ENCODE assay signal across 16 cellular contexts in genomic region chr11:118005224-118006152, GRCh38. TPM values are rescaled to one million over a fixed set of nuclear protein-coding genes. Genes with fewer than 3 reads are reported as not detected.
A peak's percentile ranks its signal among the peaks of the same experiment; 100 is the strongest.
DNase-seq lines count a peak whose midpoint lies in the region; ATAC-seq, FAIRE-seq and TF ChIP-seq lines count a peak whose summit lies in the region.
"Had no signal": no experiment of that assay in that cellular context is flagged by ENCODE, and none has a peak within 500 bp of the region (broad histone marks: within the 10 kb centered on the region; RNA-seq: fewer than 3 reads in every experiment).

No MANE protein-coding gene starts in this region.

- ATAC-seq in GM23338, result no peak
- ATAC-seq in activated CD8-positive, alpha-beta T cell treated with anti-CD3 and anti-CD28 coated beads for 36 hours, result no peak
- ATAC-seq in HG03097 (IDR thresholded peaks at IDR 0.05; ENCODE audit: low FRiP score, unreplicated experiment), result no peak
- ATAC-seq in HG02870 (IDR thresholded peaks at IDR 0.05; ENCODE audit: unreplicated experiment), result no peak
- ATAC-seq: Right ventricle myocardium inferior had no signal

- no peaks in the 10 kb centered on the region for H3K79me1 ChIP-seq in mesendoderm (ENCODE audit: low read length)

- H3K4me2 ChIP-seq in GM23338 (no peak overlapping the region), mesendoderm (ENCODE audit: low read length) (no peak overlapping the region)
- H3K4me2 ChIP-seq: hepatocyte had no signal

- peaks cover 3% of the 10 kb centered on the region for H3K36me3 ChIP-seq in CD4-positive, alpha-beta memory T cell (ENCODE audit: insufficient read depth, low read length)
- no peaks in the 10 kb centered on the region for H3K36me3 ChIP-seq in GM23338 (ENCODE audit: insufficient read depth)
- no peaks in the 10 kb centered on the region for H3K36me3 ChIP-seq in mesendoderm (ENCODE audit: control insufficient read depth, insufficient read depth, low read length)
- H3K36me3 ChIP-seq: MG63 had no signal

- no peak overlapping the region for H2AK5ac ChIP-seq in mesendoderm (ENCODE audit: low read length)

- H4K20me1 ChIP-seq in GM23338 (replicated peaks; ENCODE audit: insufficient read depth), result no peaks in the 10 kb centered on the region

- H3K27ac Mint-ChIP-seq in CD4-positive, alpha-beta memory T cell, result peak overlapping the region; percentile 72 to 97 (median 91)
- no peak overlapping the region for H3K27ac Mint-ChIP-seq in GM23338
- peak overlapping the region; percentile 99 for H3K27ac Mint-ChIP-seq in activated CD8-positive, alpha-beta T cell treated with anti-CD3 and anti-CD28 coated beads for 36 hours

- no peak overlapping the region for H3K18ac ChIP-seq in mesendoderm (ENCODE audit: low read length)

- H3K27ac ChIP-seq in CD4-positive, alpha-beta memory T cell (ENCODE audit: low read depth, low read length), result peak overlapping the region; percentile 53
- no peak overlapping the region for H3K27ac ChIP-seq in GM23338 (ENCODE audit: low read depth)
- H3K27ac ChIP-seq in mesendoderm (ENCODE audit: low read depth, low read length), result no peak overlapping the region
- H3K27ac ChIP-seq: hepatocyte had no signal

- H3K27me3 Mint-ChIP-seq in CD4-positive, alpha-beta memory T cell, result no peaks in the 10 kb centered on the region
- H3K27me3 Mint-ChIP-seq in GM23338 (ENCODE audit: insufficient read depth, low read depth, poor library complexity), result peaks cover 5% of the 10 kb centered on the region
- no peaks in the 10 kb centered on the region for H3K27me3 Mint-ChIP-seq in activated CD8-positive, alpha-beta T cell treated with anti-CD3 and anti-CD28 coated beads for 36 hours

- CTCF ChIA-PET in CD4-positive, alpha-beta memory T cell (lab: Charles Lee; ENCODE audit: partially characterized antibody), result interaction anchor here (1.0 to 19.1 kb wide), 8 partner anchors 9 to 198 kb away, joined by 3 to 211 read pairs (median 4); no protein-coding TSS in a partner anchor
- CTCF ChIA-PET in activated CD8-positive, alpha-beta T cell treated with anti-CD3 and anti-CD28 coated beads for 36 hours (lab: Charles Lee), result interaction anchor here (0.7 to 11.1 kb wide), 10 partner anchors 10 to 188 kb away, joined by 3 to 81 read pairs (median 4); partner anchors contain the start of gene FXYD2

- H3K23ac ChIP-seq in mesendoderm (ENCODE audit: low read length), result no peak overlapping the region

- H3K4me3 Mint-ChIP-seq in CD4-positive, alpha-beta memory T cell, result peak overlapping the region in 6 of 8 donors; percentile 8 to 88 (median 48)
- H3K4me3 Mint-ChIP-seq in GM23338, result no peak overlapping the region
- no peak overlapping the region for H3K4me3 Mint-ChIP-seq in activated CD8-positive, alpha-beta T cell treated with anti-CD3 and anti-CD28 coated beads for 36 hours

- H3K79me2 ChIP-seq in GM23338 (replicated peaks; ENCODE audit: insufficient read depth) (no peaks in the 10 kb centered on the region), mesendoderm (ENCODE audit: control insufficient read depth, insufficient read depth, low read length) (no peaks in the 10 kb centered on the region)
- H3K79me2 ChIP-seq: hepatocyte had no signal

- H3K4ac ChIP-seq in mesendoderm (ENCODE audit: low read depth, low read length), result no peak overlapping the region

- no peak overlapping the region for H2BK5ac ChIP-seq in mesendoderm (ENCODE audit: low read length)

- H3K36me3 Mint-ChIP-seq in CD4-positive, alpha-beta memory T cell, result peaks cover 5 to 9% of the 10 kb centered on the region in 2 donors
- no peaks in the 10 kb centered on the region for H3K36me3 Mint-ChIP-seq in GM23338 (ENCODE audit: low read depth)
- H3K36me3 Mint-ChIP-seq in activated CD8-positive, alpha-beta T cell treated with anti-CD3 and anti-CD28 coated beads for 36 hours (ENCODE audit: low read depth), result peaks cover 21% of the 10 kb centered on the region

- H2BK120ac ChIP-seq in mesendoderm (ENCODE audit: low read depth, low read length), result no peak overlapping the region

- no peaks in the 10 kb centered on the region for H3K9me3 ChIP-seq in CD4-positive, alpha-beta memory T cell (ENCODE audit: control insufficient read depth in 1 of 2, low read length in 2 of 2)
- H3K9me3 ChIP-seq: MG63 had no signal

- H3F3A ChIP-seq in GM23338 (replicated peaks; ENCODE audit: low read depth), result no peaks in the 10 kb centered on the region

- no peaks in the 10 kb centered on the region for H3K27me3 ChIP-seq in CD4-positive, alpha-beta memory T cell (ENCODE audit: insufficient read depth, low read length)
- no peaks in the 10 kb centered on the region for H3K27me3 ChIP-seq in GM23338 (ENCODE audit: insufficient read depth)
- H3K27me3 ChIP-seq in mesendoderm (ENCODE audit: insufficient read depth, low read length, poor library complexity), result no peaks in the 10 kb centered on the region
- H3K27me3 ChIP-seq: hepatocyte, MG63 had no signal

- no peak overlapping the region for H4K5ac ChIP-seq in mesendoderm (ENCODE audit: low read length)

- TF ChIP-seq CTCF in GM23338 (conservative IDR thresholded peaks at IDR 0.05; ENCODE audit: low read depth in 2 of 2), result no peak
- TF ChIP-seq CTCF in activated CD8-positive, alpha-beta T cell treated with anti-CD3 and anti-CD28 coated beads for 36 hours (IDR thresholded peaks at IDR 0.05), result no peak

- WGBS in mesendoderm (ENCODE audit: extremely low coverage, insufficient coverage, low lambda C conversion rate), result no CpG with 5 or more reads among the region's 12 CpGs

- no peak overlapping the region for H4K8ac ChIP-seq in mesendoderm (ENCODE audit: low read depth, low read length)

- intact Hi-C loops in CD4-positive, alpha-beta memory T cell (cut with micrococcal nuclease), result no loop called here
- intact Hi-C loops in activated CD8-positive, alpha-beta T cell treated with anti-CD3 and anti-CD28 coated beads for 36 hours (cut with micrococcal nuclease), result no loop called here

- no peak for DNase-seq in CD4-positive, alpha-beta memory T cell
- DNase-seq in GM23338 (ENCODE audit: low spot score) (peak; percentile 8), mesendoderm (peak; percentile 22), frontal cortex (ENCODE audit: low spot score in 2 of 2) (no peak)
- no peak for DNase-seq in activated CD8-positive, alpha-beta T cell treated with anti-CD3 and anti-CD28 coated beads for 36 hours
- DNase-seq in stimulated activated CD4-positive, alpha-beta T cell treated with anti-CD3 and anti-CD28 coated beads, Interleukin-12 subunit alpha, Interleukin-12 subunit beta, amount 100 ng/mL, for 4 hours, result no peak
- DNase-seq: aorta; C1 segment of cervical spinal cord; MG63; stimulated activated CD4-positive, alpha-beta T cell treated with anti-CD3 and anti-CD28 coated beads, Interleukin-2, amount 100 ng/mL, for 24 hours; T1000; trophoblast cell had no signal

- no peak overlapping the region for H2AFZ ChIP-seq in GM23338
- H2AFZ ChIP-seq: hepatocyte had no signal

- POLR2A ChIA-PET in CD4-positive, alpha-beta memory T cell (lab: Charles Lee; ENCODE audit: partially characterized antibody), result interaction anchor here (0.5 to 51.5 kb wide), 7 partner anchors 1 to 910 kb away, joined by 3 to 2125 read pairs (median 1750); partner anchors contain the start of gene IL10RA
- POLR2A ChIA-PET in activated CD8-positive, alpha-beta T cell treated with anti-CD3 and anti-CD28 coated beads for 36 hours (lab: Charles Lee), result interaction anchor here (0.5 to 33.1 kb wide), 9 partner anchors 10 to 444 kb away, joined by 3 to 710 read pairs (median 4); partner anchors contain the start of gene IL10RA

- no peak overlapping the region for H2BK15ac ChIP-seq in mesendoderm (replicated peaks; ENCODE audit: low read depth)

- FAIRE-seq in frontal cortex (lab: Jason Lieb, UNC), result no peak

- H3K9ac ChIP-seq in mesendoderm (ENCODE audit: low read length), result no peak overlapping the region

- peaks cover 100% of the 10 kb centered on the region for H3K4me1 ChIP-seq in CD4-positive, alpha-beta memory T cell (ENCODE audit: insufficient read depth, low read length)
- peaks cover 4% of the 10 kb centered on the region; the same call in 1 of the 2 replicates for H3K4me1 ChIP-seq in GM23338 (ENCODE audit: insufficient read depth)
- H3K4me1 ChIP-seq in mesendoderm (ENCODE audit: control insufficient read depth, low read depth, low read length), result no peaks in the 10 kb centered on the region

- H3K56ac ChIP-seq in mesendoderm (ENCODE audit: low read length), result no peak overlapping the region

- no peaks in the 10 kb centered on the region for H3K9me2 ChIP-seq in GM23338 (ENCODE audit: insufficient read depth)

- H3K9me3 Mint-ChIP-seq in CD4-positive, alpha-beta memory T cell, result peaks cover 0 to 9% (median 4%) of the 10 kb centered on the region in 8 donors
- no peaks in the 10 kb centered on the region for H3K9me3 Mint-ChIP-seq in GM23338
- peaks cover 12% of the 10 kb centered on the region for H3K9me3 Mint-ChIP-seq in activated CD8-positive, alpha-beta T cell treated with anti-CD3 and anti-CD28 coated beads for 36 hours

- H3K4me3 ChIP-seq in CD4-positive, alpha-beta memory T cell (ENCODE audit: low read length in 2 of 2), result no peak overlapping the region
- H3K4me3 ChIP-seq in GM23338 (no peak overlapping the region), mesendoderm (ENCODE audit: low read length) (no peak overlapping the region)
- H3K4me3 ChIP-seq: hepatocyte, MG63 had no signal

- peaks cover 86 to 100% (median 96%) of the 10 kb centered on the region in 4 donors for H3K4me1 Mint-ChIP-seq in CD4-positive, alpha-beta memory T cell
- H3K4me1 Mint-ChIP-seq in GM23338, result peaks cover 10% of the 10 kb centered on the region
- H3K4me1 Mint-ChIP-seq in activated CD8-positive, alpha-beta T cell treated with anti-CD3 and anti-CD28 coated beads for 36 hours (ENCODE audit: low read depth), result peaks cover 96% of the 10 kb centered on the region

TF ChIP-seq in GM23338, 12 proteins besides CTCF, POLR2A, EP300 and RAD21 (continues in another document):
- TF ChIP-seq STAT1 (IDR thresholded peaks at IDR 0.05; ENCODE audit: unreplicated experiment), result no peak

RNA-seq across cellular contexts. Expression of gene IL10RA, which starts 19.3 kb away (rescaled TPM):
- 100 to 1,000 TPM; 398 to 406 TPM for total RNA-seq in CD4-positive, alpha-beta memory T cell
- 100 to 1,000 TPM; 362 to 468 TPM for polyA plus RNA-seq in CD4-positive, alpha-beta memory T cell
- 0.10 and 0.23 TPM in 2 replicates for total RNA-seq in GM23338 (2014; rRNA removed; shearing (Covaris generic))
- not detected in 2 replicates for polyA plus RNA-seq in GM23338 (2016; fragmentation: Nextera tagmentation; extraction: Ambion mirVana)
- total RNA-seq in activated CD8-positive, alpha-beta T cell treated with anti-CD3 and anti-CD28 coated beads for 36 hours, result 10 to 100 TPM; 73.3 to 80.9 TPM
- 0.06 TPM for polyA plus RNA-seq in mesendoderm (2013, experiment 1 of 2)
- polyA plus RNA-seq in mesendoderm (2013, experiment 2 of 2), result 0.10 TPM
- 2.0 TPM for total RNA-seq in frontal cortex

Comparison
In these comparisons a context has a peak if more than half of its experiments do, and no peak if none do; other contexts are left out.
1. DNase-seq: peak in GM23338 (single experiment) and mesendoderm (single experiment); none in CD4-positive, alpha-beta memory T cell (0 of 5), activated CD8-positive, alpha-beta T cell treated with anti-CD3 and anti-CD28 coated beads for 36 hours (single experiment), stimulated activated CD4-positive, alpha-beta T cell treated with anti-CD3 and anti-CD28 coated beads, Interleukin-12 subunit alpha, Interleukin-12 subunit beta, amount 100 ng/mL, for 4 hours (single experiment) and frontal cortex (0 of 2).
2. H3K4me3 Mint-ChIP-seq: peak in CD4-positive, alpha-beta memory T cell (6 of 8); none in GM23338 (single experiment) and activated CD8-positive, alpha-beta T cell treated with anti-CD3 and anti-CD28 coated beads for 36 hours (single experiment).
3. RNA of gene IL10RA, which starts 19.3 kb away (total RNA-seq): 398 to 406 TPM in CD4-positive, alpha-beta memory T cell and 73.3 to 80.9 TPM in activated CD8-positive, alpha-beta T cell treated with anti-CD3 and anti-CD28 coated beads for 36 hours; 2.0 TPM in frontal cortex (single experiment) and 0.10 to 0.23 TPM in GM23338; every median in the first group is over 10 times any median in the second.